ENCODE assay signal across 14 cellular contexts in genomic region chr11:60994450-60995135, GRCh38. TPM values are rescaled to one million over a fixed set of nuclear protein-coding genes. Genes with fewer than 3 reads are reported as not detected.
DNase-seq lines count a peak whose midpoint lies in the region; ATAC-seq and FAIRE-seq lines count a peak whose summit lies in the region.
"Had no signal": no experiment of that assay in that cellular context is flagged by ENCODE, and none has a peak within 500 bp of the region (broad histone marks: within the 10 kb centered on the region; RNA-seq: fewer than 3 reads in every experiment).

No MANE protein-coding gene starts in this region.

- FAIRE-seq in frontal cortex (lab: Jason Lieb, UNC): no peak
- FAIRE-seq: colon had no signal

- peak; percentile 64 for ATAC-seq in effector memory CD8-positive, alpha-beta T cell (replicated peaks)
- ATAC-seq in stimulated activated memory B cell treated with anti-CD40 and anti-IgM and Interleukin-4, amounts not matched to agents 10 μg/mL and 1 μg/mL and 100 μg/mL, for 72 hours: no peak
- no peak for ATAC-seq in HG03135 (IDR thresholded peaks at IDR 0.05; ENCODE audit: unreplicated experiment)

- CTCF ChIA-PET in activated CD4-positive, alpha-beta T cell treated with anti-CD3 and anti-CD28 coated beads, Interleukin-2, amount 10 ng/mL, durations not matched to agents 7 days and 5 days (lab: Charles Lee): interaction anchor here (1.1 to 1.8 kb wide), 5 partner anchors 10 to 33 kb away, joined by 3 to 9 read pairs (median 5); partner anchors contain the start of gene CD6

- DNase-seq in activated CD4-positive, alpha-beta T cell treated with anti-CD3 and anti-CD28 coated beads, Interleukin-2, amount 10 ng/mL, durations not matched to agents 7 days and 5 days: peak; percentile 47
- no peak for DNase-seq in activated CD4-positive, alpha-beta T cell treated with anti-CD3 and anti-CD28 coated beads for 1 hour
- no peak for DNase-seq in T-helper 2 cell treated with Interferon-gamma antibody and Interleukin-4, amounts not matched to agents 5 μg/mL and 100 μg/mL, for 36 hours (ENCODE audit: low spot score)
- no peak for DNase-seq in effector memory CD8-positive, alpha-beta T cell
- DNase-seq in frontal cortex (ENCODE audit: low spot score in 2 of 2) (no peak), Ammon's horn (ENCODE audit: low spot score) (no peak)
- DNase-seq: erythroblast, IMR-90, NCI-H1105 treated with DMSO at 0.1 percent for 48 hours, NCI-H526 had no signal

- peaks cover 74% of the 10 kb centered on the region for H3K4me1 Mint-ChIP-seq in activated CD4-positive, alpha-beta T cell treated with anti-CD3 and anti-CD28 coated beads, Interleukin-2, amount 10 ng/mL, durations not matched to agents 7 days and 5 days
- peaks cover 60% of the 10 kb centered on the region for H3K4me1 Mint-ChIP-seq in T-helper 2 cell treated with Interferon-gamma antibody and Interleukin-4, amounts not matched to agents 5 μg/mL and 100 μg/mL, for 36 hours (ENCODE audit: low read depth)
- H3K4me1 Mint-ChIP-seq in effector memory CD8-positive, alpha-beta T cell (ENCODE audit: low read depth in 2 of 2): peaks cover 23 to 51% of the 10 kb centered on the region in 2 donors
- H3K4me1 Mint-ChIP-seq in stimulated activated memory B cell treated with anti-CD40 and anti-IgM and Interleukin-4, amounts not matched to agents 10 μg/mL and 1 μg/mL and 100 μg/mL, for 72 hours: peaks cover 7% of the 10 kb centered on the region

- peak overlapping the region; percentile 43 for H3K4me3 Mint-ChIP-seq in activated CD4-positive, alpha-beta T cell treated with anti-CD3 and anti-CD28 coated beads, Interleukin-2, amount 10 ng/mL, durations not matched to agents 7 days and 5 days
- peak overlapping the region; percentile 77 for H3K4me3 Mint-ChIP-seq in T-helper 2 cell treated with Interferon-gamma antibody and Interleukin-4, amounts not matched to agents 5 μg/mL and 100 μg/mL, for 36 hours
- peak overlapping the region; percentile 43 to 44 for H3K4me3 Mint-ChIP-seq in effector memory CD8-positive, alpha-beta T cell
- H3K4me3 Mint-ChIP-seq in stimulated activated memory B cell treated with anti-CD40 and anti-IgM and Interleukin-4, amounts not matched to agents 10 μg/mL and 1 μg/mL and 100 μg/mL, for 72 hours: no peak overlapping the region
- H3K4me3 Mint-ChIP-seq: neural crest cell had no signal

- no peaks in the 10 kb centered on the region for H3K27me3 Mint-ChIP-seq in activated CD4-positive, alpha-beta T cell treated with anti-CD3 and anti-CD28 coated beads, Interleukin-2, amount 10 ng/mL, durations not matched to agents 7 days and 5 days
- H3K27me3 Mint-ChIP-seq in T-helper 2 cell treated with Interferon-gamma antibody and Interleukin-4, amounts not matched to agents 5 μg/mL and 100 μg/mL, for 36 hours (ENCODE audit: low read depth): no peaks in the 10 kb centered on the region
- H3K27me3 Mint-ChIP-seq in effector memory CD8-positive, alpha-beta T cell: no peaks in the 10 kb centered on the region
- H3K27me3 Mint-ChIP-seq in stimulated activated memory B cell treated with anti-CD40 and anti-IgM and Interleukin-4, amounts not matched to agents 10 μg/mL and 1 μg/mL and 100 μg/mL, for 72 hours: no peaks in the 10 kb centered on the region

- H3K36me3 Mint-ChIP-seq in activated CD4-positive, alpha-beta T cell treated with anti-CD3 and anti-CD28 coated beads, Interleukin-2, amount 10 ng/mL, durations not matched to agents 7 days and 5 days (ENCODE audit: low read depth): peaks cover 72% of the 10 kb centered on the region
- H3K36me3 Mint-ChIP-seq in T-helper 2 cell treated with Interferon-gamma antibody and Interleukin-4, amounts not matched to agents 5 μg/mL and 100 μg/mL, for 36 hours (ENCODE audit: low read depth): peaks cover 64% of the 10 kb centered on the region
- peaks cover 67% of the 10 kb centered on the region for H3K36me3 Mint-ChIP-seq in effector memory CD8-positive, alpha-beta T cell (ENCODE audit: insufficient read depth)
- H3K36me3 Mint-ChIP-seq in stimulated activated memory B cell treated with anti-CD40 and anti-IgM and Interleukin-4, amounts not matched to agents 10 μg/mL and 1 μg/mL and 100 μg/mL, for 72 hours: no peaks in the 10 kb centered on the region

- POLR2A ChIA-PET in activated CD4-positive, alpha-beta T cell treated with anti-CD3 and anti-CD28 coated beads, Interleukin-2, amount 10 ng/mL, durations not matched to agents 7 days and 5 days (lab: Charles Lee): no interaction called here

- peak overlapping the region; percentile 87 for H3K27ac Mint-ChIP-seq in activated CD4-positive, alpha-beta T cell treated with anti-CD3 and anti-CD28 coated beads, Interleukin-2, amount 10 ng/mL, durations not matched to agents 7 days and 5 days
- peak overlapping the region; percentile 90 for H3K27ac Mint-ChIP-seq in T-helper 2 cell treated with Interferon-gamma antibody and Interleukin-4, amounts not matched to agents 5 μg/mL and 100 μg/mL, for 36 hours
- peak overlapping the region; percentile 65 to 85 for H3K27ac Mint-ChIP-seq in effector memory CD8-positive, alpha-beta T cell
- H3K27ac Mint-ChIP-seq in stimulated activated memory B cell treated with anti-CD40 and anti-IgM and Interleukin-4, amounts not matched to agents 10 μg/mL and 1 μg/mL and 100 μg/mL, for 72 hours: peak overlapping the region; percentile 27

- no peaks in the 10 kb centered on the region for H3K9me3 Mint-ChIP-seq in activated CD4-positive, alpha-beta T cell treated with anti-CD3 and anti-CD28 coated beads, Interleukin-2, amount 10 ng/mL, durations not matched to agents 7 days and 5 days
- no peaks in the 10 kb centered on the region for H3K9me3 Mint-ChIP-seq in T-helper 2 cell treated with Interferon-gamma antibody and Interleukin-4, amounts not matched to agents 5 μg/mL and 100 μg/mL, for 36 hours
- H3K9me3 Mint-ChIP-seq in effector memory CD8-positive, alpha-beta T cell: no peaks in the 10 kb centered on the region
- no peaks in the 10 kb centered on the region for H3K9me3 Mint-ChIP-seq in stimulated activated memory B cell treated with anti-CD40 and anti-IgM and Interleukin-4, amounts not matched to agents 10 μg/mL and 1 μg/mL and 100 μg/mL, for 72 hours
- H3K9me3 Mint-ChIP-seq: neural crest cell had no signal

RNA-seq across cellular contexts. Expression of gene CD6, which starts 23.1 kb away (rescaled TPM):
- 100 to 1,000 TPM; 368 to 402 TPM for total RNA-seq in activated CD4-positive, alpha-beta T cell treated with anti-CD3 and anti-CD28 coated beads, Interleukin-2, amount 10 ng/mL, durations not matched to agents 7 days and 5 days
- 0.82 TPM for total RNA-seq in frontal cortex
- total RNA-seq: IMR-90 had no signal

RNA-seq across cellular contexts. Expression of gene SLC15A3, which starts 42.6 kb away (rescaled TPM):
- 1 to 10 TPM; 4.0 to 4.2 TPM for total RNA-seq in activated CD4-positive, alpha-beta T cell treated with anti-CD3 and anti-CD28 coated beads, Interleukin-2, amount 10 ng/mL, durations not matched to agents 7 days and 5 days
- total RNA-seq in frontal cortex: 3.3 TPM

Comparison
In these comparisons a context has a peak if more than half of its experiments do, and no peak if none do; other contexts are left out.
1. H3K27ac Mint-ChIP-seq: peak in every context shown above with its lines; median percentile 90 in T-helper 2 cell treated with Interferon-gamma antibody and Interleukin-4, amounts not matched to agents 5 μg/mL and 100 μg/mL, for 36 hours; 87 in activated CD4-positive, alpha-beta T cell treated with anti-CD3 and anti-CD28 coated beads, Interleukin-2, amount 10 ng/mL, durations not matched to agents 7 days and 5 days; 75 in effector memory CD8-positive, alpha-beta T cell; 27 in stimulated activated memory B cell treated with anti-CD40 and anti-IgM and Interleukin-4, amounts not matched to agents 10 μg/mL and 1 μg/mL and 100 μg/mL, for 72 hours.
2. RNA of gene CD6, which starts 23.1 kb away (total RNA-seq): 368 to 402 TPM in activated CD4-positive, alpha-beta T cell treated with anti-CD3 and anti-CD28 coated beads, Interleukin-2, amount 10 ng/mL, durations not matched to agents 7 days and 5 days; 0.82 TPM in frontal cortex (single experiment); every median in the first group is over 100 times any median in the second.